23 cellular contexts compared by ENCODE assay signal in genomic region chr12:104299842-104300481, GRCh38. TPM values are rescaled to one million over a fixed set of nuclear protein-coding genes. Genes with fewer than 3 reads are reported as not detected.
DNase-seq lines count a peak whose midpoint lies in the region; ATAC-seq, FAIRE-seq and TF ChIP-seq lines count a peak whose summit lies in the region.
"Had no signal": no experiment of that assay in that cellular context is flagged by ENCODE, and none has a peak within 500 bp of the region (broad histone marks: within the 10 kb centered on the region; RNA-seq: fewer than 3 reads in every experiment).

No MANE protein-coding gene starts in this region.

- 71 to 75% methylated on average over 6 of the region's 6 CpGs for WGBS in heart right ventricle, 2 donors

- H3K9me3 ChIP-seq in PC-9 (ENCODE audit: insufficient read depth, low read depth) (no peaks in the 10 kb centered on the region), endothelial cell of umbilical vein (replicated peaks; ENCODE audit: control insufficient read depth, insufficient read depth, low read length) (no peaks in the 10 kb centered on the region), heart right ventricle (no peaks in the 10 kb centered on the region)
- H3K9me3 ChIP-seq: thyroid gland had no signal

- no peaks in the 10 kb centered on the region for H3K27me3 ChIP-seq in PC-9 (ENCODE audit: insufficient read depth, low read depth)
- H3K27me3 ChIP-seq in endothelial cell of umbilical vein (ENCODE audit: control insufficient read depth in 2 of 2, insufficient read depth in 2 of 2, low read length in 2 of 2), result no peaks in the 10 kb centered on the region
- H3K27me3 ChIP-seq in heart right ventricle, result no peaks in the 10 kb centered on the region
- H3K27me3 ChIP-seq: hepatocyte, thyroid gland had no signal

- no peak for FAIRE-seq in endothelial cell of umbilical vein (lab: Jason Lieb, UNC)
- FAIRE-seq: GM19239, keratinocyte had no signal

- H3K9me1 ChIP-seq in endothelial cell of umbilical vein (replicated peaks; ENCODE audit: control insufficient read depth, extremely low read depth, insufficient read depth, low read length), result no peaks in the 10 kb centered on the region

- no peaks in the 10 kb centered on the region for H3K9me3 Mint-ChIP-seq in activated CD4-positive, alpha-beta T cell treated with anti-CD3 and anti-CD28 coated beads, Interleukin-2, amount 10 ng/mL, durations not matched to agents 7 days and 5 days
- no peaks in the 10 kb centered on the region for H3K9me3 Mint-ChIP-seq in stimulated activated memory B cell treated with anti-CD40 and anti-IgM and Interleukin-4, amounts not matched to agents 10 μg/mL and 1 μg/mL and 100 μg/mL, for 72 hours
- H3K9me3 Mint-ChIP-seq: activated B cell treated with CpG ODN at 0.5 μM for 24 hours; CD8-positive, alpha-beta T cell had no signal

- CTCF ChIA-PET in activated CD4-positive, alpha-beta T cell treated with anti-CD3 and anti-CD28 coated beads, Interleukin-2, amount 10 ng/mL, durations not matched to agents 7 days and 5 days (lab: Charles Lee), result interaction anchor here (0.6 to 1.8 kb wide), 3 partner anchors 11 to 764 kb away, joined by 3 to 6 read pairs (median 3); no protein-coding TSS in a partner anchor
- CTCF ChIA-PET in PC-9 (lab: Charles Lee) (no interaction called here), endothelial cell of umbilical vein (lab: Charles Lee) (interaction anchor here (0.7 to 3.3 kb wide), 4 partner anchors 11 to 123 kb away, joined by 3 to 18 read pairs (median 3); partner anchors contain the start of gene TXNRD1)

- no peak overlapping the region for H3K9ac ChIP-seq in endothelial cell of umbilical vein (replicated peaks; ENCODE audit: extremely low read depth, insufficient read depth, low read length)

- POLR2A ChIA-PET in activated CD4-positive, alpha-beta T cell treated with anti-CD3 and anti-CD28 coated beads, Interleukin-2, amount 10 ng/mL, durations not matched to agents 7 days and 5 days (lab: Charles Lee), result no interaction called here
- POLR2A ChIA-PET in PC-9 (lab: Charles Lee; ENCODE audit: unreplicated experiment) (interaction anchor here (0.6 to 1.1 kb wide), 3 partner anchors 13 to 370 kb away, joined by 3 to 4 read pairs (median 3); partner anchors contain the start of gene HSP90B1), endothelial cell of umbilical vein (lab: Charles Lee) (interaction anchor here (0.7 to 15.5 kb wide), 3 partner anchors 9 to 81 kb away, joined by 4 to 222 read pairs (median 10); partner anchors contain the start of gene TXNRD1)

- H2AFZ ChIP-seq in PC-9, result no peak overlapping the region
- H2AFZ ChIP-seq in endothelial cell of umbilical vein (ENCODE audit: low read depth, low read length), result no peak overlapping the region
- H2AFZ ChIP-seq: hepatocyte had no signal

- peak overlapping the region; percentile 6 for H3K27ac Mint-ChIP-seq in activated CD4-positive, alpha-beta T cell treated with anti-CD3 and anti-CD28 coated beads, Interleukin-2, amount 10 ng/mL, durations not matched to agents 7 days and 5 days
- H3K27ac Mint-ChIP-seq in stimulated activated memory B cell treated with anti-CD40 and anti-IgM and Interleukin-4, amounts not matched to agents 10 μg/mL and 1 μg/mL and 100 μg/mL, for 72 hours, result peak overlapping the region; percentile 34
- H3K27ac Mint-ChIP-seq: activated B cell treated with CpG ODN at 0.5 μM for 24 hours; CD8-positive, alpha-beta T cell; nephron progenitor cell had no signal

- DNase-seq in activated CD4-positive, alpha-beta T cell treated with anti-CD3 and anti-CD28 coated beads, Interleukin-2, amount 10 ng/mL, durations not matched to agents 7 days and 5 days, result no peak
- DNase-seq in activated CD4-positive, alpha-beta T cell treated with anti-CD3 and anti-CD28 coated beads for 1 hour, result no peak
- peak in 1 of 2 experiments; percentile 58 for DNase-seq in PC-9
- no peak for DNase-seq in endothelial cell of umbilical vein (ENCODE audit: low read depth, low spot score)
- no peak for DNase-seq in effector CD4-positive, alpha-beta T cell
- no peak for DNase-seq in heart right ventricle
- no peak for DNase-seq in DMS 273 treated with DMSO at 0.1 percent for 48 hours (lab: John Stamatoyannopoulos, UW)
- DNase-seq: activated B cell treated with CpG ODN at 0.5 μM for 24 hours; activated CD8-positive, alpha-beta memory T cell treated with anti-CD3 and anti-CD28 coated beads for 24 hours; caudate nucleus; CD8-positive, alpha-beta T cell; mesendoderm; NCI-H1048; NCI-H2029; NCI-H510A treated with DMSO at 0.1 percent for 48 hours; nephron progenitor cell; SHP77; thyroid gland had no signal

- no peaks in the 10 kb centered on the region for H3K9me2 ChIP-seq in PC-9 (ENCODE audit: insufficient read depth)

- H3K79me2 ChIP-seq in PC-9 (ENCODE audit: low read depth) (peaks cover 100% of the 10 kb centered on the region), endothelial cell of umbilical vein (ENCODE audit: control insufficient read depth, insufficient read depth, low read length) (peaks cover 98% of the 10 kb centered on the region)

- H3K27ac ChIP-seq in PC-9 (peak overlapping the region; percentile 86), endothelial cell of umbilical vein (ENCODE audit: insufficient read depth, low read depth, low read length) (peak overlapping the region; percentile 1), heart right ventricle (no peak overlapping the region)
- H3K27ac ChIP-seq: hepatocyte, HL-60, thyroid gland had no signal

- dilution Hi-C loops in endothelial cell of umbilical vein (cut with MboI; ENCODE audit: extremely low pct_ligation_motif_present, low sequenced_read_pairs), result no loop called here

- TF ChIP-seq CTCF in PC-9 (conservative IDR thresholded peaks at IDR 0.05) (no peak), endothelial cell of umbilical vein (IDR thresholded peaks at IDR 0.05; ENCODE audit: extremely low read depth in 1 of 2, insufficient read depth in 1 of 2, low read depth in 1 of 2, low read length in 2 of 2) (no peak), heart right ventricle (IDR thresholded peaks at IDR 0.05) (no peak)

- peak overlapping the region; percentile 97 for H3K4me2 ChIP-seq in PC-9
- peak overlapping the region; percentile 24 for H3K4me2 ChIP-seq in endothelial cell of umbilical vein (ENCODE audit: insufficient read depth, low read length)
- H3K4me2 ChIP-seq: hepatocyte had no signal

- H3K4me1 ChIP-seq in PC-9 (replicated peaks; ENCODE audit: insufficient read depth) (peaks cover 64% of the 10 kb centered on the region), endothelial cell of umbilical vein (ENCODE audit: control insufficient read depth, extremely low read depth, insufficient read depth, low read length) (peaks cover 79% of the 10 kb centered on the region), heart right ventricle (peaks cover 0 to 72% (median 52%) of the 10 kb centered on the region in 9 donors)

- BruUV-seq in PC-9 (replicated peaks; lab: Mats Ljungman, UMichigan), result no TSS peak
- no TSS peak for BruUV-seq in endothelial cell of umbilical vein (replicated peaks; lab: Mats Ljungman, UMichigan)

- peak overlapping the region; percentile 59 for H3K4me3 ChIP-seq in PC-9
- H3K4me3 ChIP-seq in endothelial cell of umbilical vein (replicated peaks in 1 of 3; ENCODE audit: insufficient read depth in 1 of 3, low read depth in 1 of 3, low read length in 3 of 3), result no peak overlapping the region
- no peak overlapping the region for H3K4me3 ChIP-seq in heart right ventricle
- H3K4me3 ChIP-seq: hepatocyte, thyroid gland had no signal

- H3K27me3 Mint-ChIP-seq in activated CD4-positive, alpha-beta T cell treated with anti-CD3 and anti-CD28 coated beads, Interleukin-2, amount 10 ng/mL, durations not matched to agents 7 days and 5 days, result no peaks in the 10 kb centered on the region
- no peaks in the 10 kb centered on the region for H3K27me3 Mint-ChIP-seq in stimulated activated memory B cell treated with anti-CD40 and anti-IgM and Interleukin-4, amounts not matched to agents 10 μg/mL and 1 μg/mL and 100 μg/mL, for 72 hours
- H3K27me3 Mint-ChIP-seq: activated B cell treated with CpG ODN at 0.5 μM for 24 hours had no signal

- H3K4me1 Mint-ChIP-seq in activated CD4-positive, alpha-beta T cell treated with anti-CD3 and anti-CD28 coated beads, Interleukin-2, amount 10 ng/mL, durations not matched to agents 7 days and 5 days, result peaks cover 77% of the 10 kb centered on the region
- H3K4me1 Mint-ChIP-seq in stimulated activated memory B cell treated with anti-CD40 and anti-IgM and Interleukin-4, amounts not matched to agents 10 μg/mL and 1 μg/mL and 100 μg/mL, for 72 hours, result peaks cover 56% of the 10 kb centered on the region

- H3K4me3 Mint-ChIP-seq in activated CD4-positive, alpha-beta T cell treated with anti-CD3 and anti-CD28 coated beads, Interleukin-2, amount 10 ng/mL, durations not matched to agents 7 days and 5 days, result no peak overlapping the region
- H3K4me3 Mint-ChIP-seq in stimulated activated memory B cell treated with anti-CD40 and anti-IgM and Interleukin-4, amounts not matched to agents 10 μg/mL and 1 μg/mL and 100 μg/mL, for 72 hours, result no peak overlapping the region
- H3K4me3 Mint-ChIP-seq: activated B cell treated with CpG ODN at 0.5 μM for 24 hours; CD8-positive, alpha-beta T cell; nephron progenitor cell had no signal

- peaks cover 100% of the 10 kb centered on the region for H3F3A ChIP-seq in PC-9 (ENCODE audit: insufficient read depth, low read depth)

- ATAC-seq in stimulated activated memory B cell treated with anti-CD40 and anti-IgM and Interleukin-4, amounts not matched to agents 10 μg/mL and 1 μg/mL and 100 μg/mL, for 72 hours, result no peak
- ATAC-seq in heart right ventricle, result no peak
- ATAC-seq: CD8-positive, alpha-beta T cell had no signal

- TF ChIP-seq POLR2A in endothelial cell of umbilical vein (IDR thresholded peaks at IDR 0.05; ENCODE audit: low read depth, low read length), result no peak

- H4K20me1 ChIP-seq in PC-9 (ENCODE audit: insufficient read depth), result peaks cover 99% of the 10 kb centered on the region
- H4K20me1 ChIP-seq in endothelial cell of umbilical vein (replicated peaks; ENCODE audit: control insufficient read depth, extremely low read depth, insufficient read depth, low read length), result peaks cover 36% of the 10 kb centered on the region

- intact Hi-C loops in PC-9 (cut with micrococcal nuclease; ENCODE audit: unreplicated experiment) (no loop called here), endothelial cell of umbilical vein (cut with micrococcal nuclease) (loop anchor here (5.0 kb wide), 1 partner anchor 807 kb away; the partner anchor contains the start of gene WASHC4), heart right ventricle (cut with DNase I) (loop anchor here in 1 of 10 donors (5.0 to 10.0 kb wide), 2 partner anchors 83 to 165 kb away; partner anchors contain the start of genes NFYB and TXNRD1)

- peaks cover 48% of the 10 kb centered on the region for H3K36me3 Mint-ChIP-seq in activated CD4-positive, alpha-beta T cell treated with anti-CD3 and anti-CD28 coated beads, Interleukin-2, amount 10 ng/mL, durations not matched to agents 7 days and 5 days (ENCODE audit: low read depth)
- H3K36me3 Mint-ChIP-seq in stimulated activated memory B cell treated with anti-CD40 and anti-IgM and Interleukin-4, amounts not matched to agents 10 μg/mL and 1 μg/mL and 100 μg/mL, for 72 hours, result peaks cover 43% of the 10 kb centered on the region

- H3K36me3 ChIP-seq in PC-9 (ENCODE audit: low read depth), result peaks cover 72% of the 10 kb centered on the region
- peaks cover 5 to 59% of the 10 kb centered on the region in 2 experiments for H3K36me3 ChIP-seq in endothelial cell of umbilical vein (ENCODE audit: control insufficient read depth in 2 of 2, extremely low read depth in 1 of 2, insufficient read depth in 2 of 2, low read length in 2 of 2)
- peaks cover 0 to 61% (median 0%) of the 10 kb centered on the region in 9 donors for H3K36me3 ChIP-seq in heart right ventricle

RNA-seq across cellular contexts. Expression of gene EID3, which starts 3.6 kb away (rescaled TPM):
- 1 to 10 TPM; 5.8 to 6.9 TPM for total RNA-seq in activated CD4-positive, alpha-beta T cell treated with anti-CD3 and anti-CD28 coated beads, Interleukin-2, amount 10 ng/mL, durations not matched to agents 7 days and 5 days
- total RNA-seq in PC-9 (2021) (42.4 and 47.4 TPM in 2 replicates), endothelial cell of umbilical vein (12.7 and 14.5 TPM in 2 replicates), heart right ventricle (1 to 10 TPM in 5 of 10 donors, under 1 TPM in 5; 0.52 to 1.6 (median 1.0) TPM)
- polyA plus RNA-seq in endothelial cell of umbilical vein (1.2 and 1.5 TPM in 2 replicates), heart right ventricle (1 to 10 TPM in 1 of 2 donors, under 1 TPM in 1; 0.48 to 1.8 TPM)
- 1.0 and 1.3 TPM in 2 replicates for polyA plus RNA-seq in endothelial cell of umbilical vein (2011; cell fraction: cytosol; rRNA removed)
- polyA plus RNA-seq in endothelial cell of umbilical vein (2011; cell fraction: nucleus; rRNA removed), result 15.9 and 18.5 TPM in 2 replicates
- 0.82 and 1.2 TPM in 2 replicates for polyA plus RNA-seq in endothelial cell of umbilical vein (2012)
- polyA minus RNA-seq in endothelial cell of umbilical vein, result 12.0 and 16.2 TPM in 2 replicates
- polyA minus RNA-seq in endothelial cell of umbilical vein (2011; cell fraction: cytosol; rRNA and poly(A)+ RNA removed), result 1.5 TPM
- 47.8 and 76.6 TPM in 2 replicates for polyA minus RNA-seq in endothelial cell of umbilical vein (2011; cell fraction: nucleus; rRNA and poly(A)+ RNA removed)

Comparison
In these comparisons a context has a peak if more than half of its experiments do, and no peak if none do; other contexts are left out.
1. H3K27ac ChIP-seq: peak in PC-9 (single experiment) and endothelial cell of umbilical vein (single experiment); none in heart right ventricle (0 of 10).